2 cellular contexts compared by ENCODE assay signal in the genomic region with DNA sequence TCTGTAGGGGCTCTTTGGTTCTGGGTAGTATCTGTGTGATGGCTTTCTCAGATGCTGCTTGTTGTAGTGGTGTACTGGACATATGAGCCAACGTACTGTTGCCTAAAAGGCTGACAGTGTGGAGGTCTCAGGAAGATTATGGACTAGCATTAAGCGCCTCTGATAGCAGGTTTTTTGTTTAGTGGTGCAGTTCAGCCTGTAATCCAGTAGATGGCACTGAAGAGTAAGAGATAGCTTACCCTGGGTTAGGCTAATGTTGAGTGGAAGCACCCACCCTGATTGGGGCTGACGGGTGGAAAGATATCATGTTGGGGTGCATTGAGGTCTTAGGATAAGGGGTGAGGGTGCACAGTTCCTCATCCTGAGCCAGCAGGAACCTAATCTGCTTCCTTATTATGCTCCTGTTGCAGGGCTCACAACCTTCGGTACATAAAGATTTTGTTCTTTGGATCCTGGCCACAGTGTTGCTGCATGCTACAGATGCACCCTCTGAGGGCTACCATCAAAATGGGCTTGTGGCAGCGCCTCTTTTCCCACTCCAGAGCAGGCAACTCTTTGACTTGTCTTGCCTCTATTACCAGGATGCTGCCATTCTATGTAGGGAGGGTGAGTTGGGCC.
TF ChIP-seq lines count a peak whose summit lies in the region.

No MANE protein-coding gene starts in this region.

TF ChIP-seq in SK-N-SH, 30 proteins besides CTCF, POLR2A, EP300 and RAD21 (continued from another document):
- TF ChIP-seq, protein P1, sequence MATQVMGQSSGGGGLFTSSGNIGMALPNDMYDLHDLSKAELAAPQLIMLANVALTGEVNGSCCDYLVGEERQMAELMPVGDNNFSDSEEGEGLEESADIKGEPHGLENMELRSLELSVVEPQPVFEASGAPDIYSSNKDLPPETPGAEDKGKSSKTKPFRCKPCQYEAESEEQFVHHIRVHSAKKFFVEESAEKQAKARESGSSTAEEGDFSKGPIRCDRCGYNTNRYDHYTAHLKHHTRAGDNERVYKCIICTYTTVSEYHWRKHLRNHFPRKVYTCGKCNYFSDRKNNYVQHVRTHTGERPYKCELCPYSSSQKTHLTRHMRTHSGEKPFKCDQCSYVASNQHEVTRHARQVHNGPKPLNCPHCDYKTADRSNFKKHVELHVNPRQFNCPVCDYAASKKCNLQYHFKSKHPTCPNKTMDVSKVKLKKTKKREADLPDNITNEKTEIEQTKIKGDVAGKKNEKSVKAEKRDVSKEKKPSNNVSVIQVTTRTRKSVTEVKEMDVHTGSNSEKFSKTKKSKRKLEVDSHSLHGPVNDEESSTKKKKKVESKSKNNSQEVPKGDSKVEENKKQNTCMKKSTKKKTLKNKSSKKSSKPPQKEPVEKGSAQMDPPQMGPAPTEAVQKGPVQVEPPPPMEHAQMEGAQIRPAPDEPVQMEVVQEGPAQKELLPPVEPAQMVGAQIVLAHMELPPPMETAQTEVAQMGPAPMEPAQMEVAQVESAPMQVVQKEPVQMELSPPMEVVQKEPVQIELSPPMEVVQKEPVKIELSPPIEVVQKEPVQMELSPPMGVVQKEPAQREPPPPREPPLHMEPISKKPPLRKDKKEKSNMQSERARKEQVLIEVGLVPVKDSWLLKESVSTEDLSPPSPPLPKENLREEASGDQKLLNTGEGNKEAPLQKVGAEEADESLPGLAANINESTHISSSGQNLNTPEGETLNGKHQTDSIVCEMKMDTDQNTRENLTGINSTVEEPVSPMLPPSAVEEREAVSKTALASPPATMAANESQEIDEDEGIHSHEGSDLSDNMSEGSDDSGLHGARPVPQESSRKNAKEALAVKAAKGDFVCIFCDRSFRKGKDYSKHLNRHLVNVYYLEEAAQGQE (IDR thresholded peaks at IDR 0.05; ENCODE audit: low read depth, low read length), result no peak
- TF ChIP-seq GATA2 (CRISPR knock-in tag; IDR thresholded peaks at IDR 0.05), result no peak
- no peak for TF ChIP-seq SIN3A (IDR thresholded peaks at IDR 0.05; ENCODE audit: borderline replicate concordance, low read depth, low read length)
- no peak for TF ChIP-seq MXI1 (IDR thresholded peaks at IDR 0.05; ENCODE audit: low read depth, low read length)
- TF ChIP-seq FOXM1 (IDR thresholded peaks at IDR 0.05; ENCODE audit: low read depth), result no peak
- TF ChIP-seq, protein P2, sequence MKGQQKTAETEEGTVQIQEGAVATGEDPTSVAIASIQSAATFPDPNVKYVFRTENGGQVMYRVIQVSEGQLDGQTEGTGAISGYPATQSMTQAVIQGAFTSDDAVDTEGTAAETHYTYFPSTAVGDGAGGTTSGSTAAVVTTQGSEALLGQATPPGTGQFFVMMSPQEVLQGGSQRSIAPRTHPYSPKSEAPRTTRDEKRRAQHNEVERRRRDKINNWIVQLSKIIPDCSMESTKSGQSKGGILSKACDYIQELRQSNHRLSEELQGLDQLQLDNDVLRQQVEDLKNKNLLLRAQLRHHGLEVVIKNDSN (IDR thresholded peaks at IDR 0.05; ENCODE audit: borderline replicate concordance, low read depth), result no peak
- TF ChIP-seq FOXJ3 (CRISPR knock-in tag; IDR thresholded peaks at IDR 0.05), result no peak
- TF ChIP-seq, protein P3, sequence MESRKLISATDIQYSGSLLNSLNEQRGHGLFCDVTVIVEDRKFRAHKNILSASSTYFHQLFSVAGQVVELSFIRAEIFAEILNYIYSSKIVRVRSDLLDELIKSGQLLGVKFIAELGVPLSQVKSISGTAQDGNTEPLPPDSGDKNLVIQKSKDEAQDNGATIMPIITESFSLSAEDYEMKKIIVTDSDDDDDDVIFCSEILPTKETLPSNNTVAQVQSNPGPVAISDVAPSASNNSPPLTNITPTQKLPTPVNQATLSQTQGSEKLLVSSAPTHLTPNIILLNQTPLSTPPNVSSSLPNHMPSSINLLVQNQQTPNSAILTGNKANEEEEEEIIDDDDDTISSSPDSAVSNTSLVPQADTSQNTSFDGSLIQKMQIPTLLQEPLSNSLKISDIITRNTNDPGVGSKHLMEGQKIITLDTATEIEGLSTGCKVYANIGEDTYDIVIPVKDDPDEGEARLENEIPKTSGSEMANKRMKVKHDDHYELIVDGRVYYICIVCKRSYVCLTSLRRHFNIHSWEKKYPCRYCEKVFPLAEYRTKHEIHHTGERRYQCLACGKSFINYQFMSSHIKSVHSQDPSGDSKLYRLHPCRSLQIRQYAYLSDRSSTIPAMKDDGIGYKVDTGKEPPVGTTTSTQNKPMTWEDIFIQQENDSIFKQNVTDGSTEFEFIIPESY (IDR thresholded peaks at IDR 0.05; ENCODE audit: borderline replicate concordance, low read depth), result no peak
- TF ChIP-seq CHD2 (IDR thresholded peaks at IDR 0.05; ENCODE audit: low read length, partially characterized antibody), result no peak
- no peak for TF ChIP-seq YY1 (IDR thresholded peaks at IDR 0.05; ENCODE audit: low read depth)
- TF ChIP-seq NRF1 (IDR thresholded peaks at IDR 0.05; ENCODE audit: low read depth, low read length), result no peak
- TF ChIP-seq TCF12 (IDR thresholded peaks at IDR 0.05), result no peak
- no peak for TF ChIP-seq NFIC (IDR thresholded peaks at IDR 0.05; ENCODE audit: borderline replicate concordance)
- TF ChIP-seq, protein P4, sequence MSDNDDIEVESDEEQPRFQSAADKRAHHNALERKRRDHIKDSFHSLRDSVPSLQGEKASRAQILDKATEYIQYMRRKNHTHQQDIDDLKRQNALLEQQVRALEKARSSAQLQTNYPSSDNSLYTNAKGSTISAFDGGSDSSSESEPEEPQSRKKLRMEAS (IDR thresholded peaks at IDR 0.05; ENCODE audit: low read depth), result no peak
- TF ChIP-seq, protein P5, sequence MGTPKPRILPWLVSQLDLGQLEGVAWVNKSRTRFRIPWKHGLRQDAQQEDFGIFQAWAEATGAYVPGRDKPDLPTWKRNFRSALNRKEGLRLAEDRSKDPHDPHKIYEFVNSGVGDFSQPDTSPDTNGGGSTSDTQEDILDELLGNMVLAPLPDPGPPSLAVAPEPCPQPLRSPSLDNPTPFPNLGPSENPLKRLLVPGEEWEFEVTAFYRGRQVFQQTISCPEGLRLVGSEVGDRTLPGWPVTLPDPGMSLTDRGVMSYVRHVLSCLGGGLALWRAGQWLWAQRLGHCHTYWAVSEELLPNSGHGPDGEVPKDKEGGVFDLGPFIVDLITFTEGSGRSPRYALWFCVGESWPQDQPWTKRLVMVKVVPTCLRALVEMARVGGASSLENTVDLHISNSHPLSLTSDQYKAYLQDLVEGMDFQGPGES (IDR thresholded peaks at IDR 0.05; ENCODE audit: low read depth, low read length), result no peak

TF ChIP-seq in SK-N-SH treated with all-trans-retinoic acid at 6 μM for 48 hours, 23 proteins besides CTCF, POLR2A, EP300 and RAD21 (continued from another document):
- TF ChIP-seq, protein P6, sequence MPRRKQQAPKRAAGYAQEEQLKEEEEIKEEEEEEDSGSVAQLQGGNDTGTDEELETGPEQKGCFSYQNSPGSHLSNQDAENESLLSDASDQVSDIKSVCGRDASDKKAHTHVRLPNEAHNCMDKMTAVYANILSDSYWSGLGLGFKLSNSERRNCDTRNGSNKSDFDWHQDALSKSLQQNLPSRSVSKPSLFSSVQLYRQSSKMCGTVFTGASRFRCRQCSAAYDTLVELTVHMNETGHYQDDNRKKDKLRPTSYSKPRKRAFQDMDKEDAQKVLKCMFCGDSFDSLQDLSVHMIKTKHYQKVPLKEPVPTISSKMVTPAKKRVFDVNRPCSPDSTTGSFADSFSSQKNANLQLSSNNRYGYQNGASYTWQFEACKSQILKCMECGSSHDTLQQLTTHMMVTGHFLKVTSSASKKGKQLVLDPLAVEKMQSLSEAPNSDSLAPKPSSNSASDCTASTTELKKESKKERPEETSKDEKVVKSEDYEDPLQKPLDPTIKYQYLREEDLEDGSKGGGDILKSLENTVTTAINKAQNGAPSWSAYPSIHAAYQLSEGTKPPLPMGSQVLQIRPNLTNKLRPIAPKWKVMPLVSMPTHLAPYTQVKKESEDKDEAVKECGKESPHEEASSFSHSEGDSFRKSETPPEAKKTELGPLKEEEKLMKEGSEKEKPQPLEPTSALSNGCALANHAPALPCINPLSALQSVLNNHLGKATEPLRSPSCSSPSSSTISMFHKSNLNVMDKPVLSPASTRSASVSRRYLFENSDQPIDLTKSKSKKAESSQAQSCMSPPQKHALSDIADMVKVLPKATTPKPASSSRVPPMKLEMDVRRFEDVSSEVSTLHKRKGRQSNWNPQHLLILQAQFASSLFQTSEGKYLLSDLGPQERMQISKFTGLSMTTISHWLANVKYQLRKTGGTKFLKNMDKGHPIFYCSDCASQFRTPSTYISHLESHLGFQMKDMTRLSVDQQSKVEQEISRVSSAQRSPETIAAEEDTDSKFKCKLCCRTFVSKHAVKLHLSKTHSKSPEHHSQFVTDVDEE (CRISPR knock-in tag; IDR thresholded peaks at IDR 0.05), result no peak
- TF ChIP-seq, protein P7, sequence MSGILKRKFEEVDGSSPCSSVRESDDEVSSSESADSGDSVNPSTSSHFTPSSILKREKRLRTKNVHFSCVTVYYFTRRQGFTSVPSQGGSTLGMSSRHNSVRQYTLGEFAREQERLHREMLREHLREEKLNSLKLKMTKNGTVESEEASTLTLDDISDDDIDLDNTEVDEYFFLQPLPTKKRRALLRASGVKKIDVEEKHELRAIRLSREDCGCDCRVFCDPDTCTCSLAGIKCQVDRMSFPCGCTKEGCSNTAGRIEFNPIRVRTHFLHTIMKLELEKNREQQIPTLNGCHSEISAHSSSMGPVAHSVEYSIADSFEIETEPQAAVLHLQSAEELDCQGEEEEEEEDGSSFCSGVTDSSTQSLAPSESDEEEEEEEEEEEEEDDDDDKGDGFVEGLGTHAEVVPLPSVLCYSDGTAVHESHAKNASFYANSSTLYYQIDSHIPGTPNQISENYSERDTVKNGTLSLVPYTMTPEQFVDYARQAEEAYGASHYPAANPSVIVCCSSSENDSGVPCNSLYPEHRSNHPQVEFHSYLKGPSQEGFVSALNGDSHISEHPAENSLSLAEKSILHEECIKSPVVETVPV (CRISPR knock-in tag; IDR thresholded peaks at IDR 0.05), result no peak
- TF ChIP-seq, protein P8, sequence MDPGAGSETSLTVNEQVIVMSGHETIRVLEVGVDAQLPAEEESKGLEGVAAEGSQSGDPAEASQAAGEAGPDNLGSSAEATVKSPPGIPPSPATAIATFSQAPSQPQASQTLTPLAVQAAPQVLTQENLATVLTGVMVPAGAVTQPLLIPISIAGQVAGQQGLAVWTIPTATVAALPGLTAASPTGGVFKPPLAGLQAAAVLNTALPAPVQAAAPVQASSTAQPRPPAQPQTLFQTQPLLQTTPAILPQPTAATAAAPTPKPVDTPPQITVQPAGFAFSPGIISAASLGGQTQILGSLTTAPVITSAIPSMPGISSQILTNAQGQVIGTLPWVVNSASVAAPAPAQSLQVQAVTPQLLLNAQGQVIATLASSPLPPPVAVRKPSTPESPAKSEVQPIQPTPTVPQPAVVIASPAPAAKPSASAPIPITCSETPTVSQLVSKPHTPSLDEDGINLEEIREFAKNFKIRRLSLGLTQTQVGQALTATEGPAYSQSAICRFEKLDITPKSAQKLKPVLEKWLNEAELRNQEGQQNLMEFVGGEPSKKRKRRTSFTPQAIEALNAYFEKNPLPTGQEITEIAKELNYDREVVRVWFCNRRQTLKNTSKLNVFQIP (CRISPR knock-in tag; IDR thresholded peaks at IDR 0.05; ENCODE audit: borderline replicate concordance, low read depth), result no peak
- TF ChIP-seq ESRRG (CRISPR knock-in tag; IDR thresholded peaks at IDR 0.05) (no peak), OSR1 (CRISPR knock-in tag; IDR thresholded peaks at IDR 0.05) (no peak), ZNF8 (CRISPR knock-in tag; IDR thresholded peaks at IDR 0.05) (no peak), TCF4 (CRISPR knock-in tag; IDR thresholded peaks at IDR 0.05; ENCODE audit: borderline replicate concordance) (no peak), ZFP30 (CRISPR knock-in tag; IDR thresholded peaks at IDR 0.05) (no peak)
